Comparison of ENCODE assay signal across 13 cellular contexts in genomic region chr1:59560807-59561450, GRCh38.
DNase-seq lines count a peak whose midpoint lies in the region; ATAC-seq lines count a peak whose summit lies in the region.
"Had no signal": no experiment of that assay in that cellular context is flagged by ENCODE, and none has a peak within 500 bp of the region (broad histone marks: within the 10 kb centered on the region; RNA-seq: fewer than 3 reads in every experiment).

No MANE protein-coding gene starts in this region.

- peak overlapping the region; percentile 35 for H3K4me3 Mint-ChIP-seq in memory B cell

- H3K27ac Mint-ChIP-seq in memory B cell: peak overlapping the region; percentile 72
- H3K27ac Mint-ChIP-seq in activated naive CD4-positive, alpha-beta T cell treated with anti-CD3 and anti-CD28 coated beads, Interleukin-2, amount 50 U/mL, for 72 hours: no peak overlapping the region

- peaks cover 31% of the 10 kb centered on the region for H3K4me1 Mint-ChIP-seq in memory B cell

- peaks cover 4% of the 10 kb centered on the region for H3K9me3 Mint-ChIP-seq in memory B cell
- H3K9me3 Mint-ChIP-seq in activated naive CD4-positive, alpha-beta T cell treated with anti-CD3 and anti-CD28 coated beads, Interleukin-2, amount 50 U/mL, for 72 hours: peaks cover 9 to 12% of the 10 kb centered on the region in 2 donors

- H3K27me3 Mint-ChIP-seq in memory B cell: no peaks in the 10 kb centered on the region

- H3K36me3 Mint-ChIP-seq in memory B cell: peaks cover 27% of the 10 kb centered on the region
- H3K36me3 Mint-ChIP-seq in activated naive CD4-positive, alpha-beta T cell treated with anti-CD3 and anti-CD28 coated beads, Interleukin-2, amount 50 U/mL, for 72 hours: peaks cover 27 to 36% of the 10 kb centered on the region in 2 donors

- ATAC-seq in GM19035 (IDR thresholded peaks at IDR 0.05; ENCODE audit: unreplicated experiment) (peak; percentile 75), HG02610 (IDR thresholded peaks at IDR 0.05; ENCODE audit: unreplicated experiment) (peak; percentile 79), HG03521 (IDR thresholded peaks at IDR 0.05; ENCODE audit: unreplicated experiment) (peak; percentile 64), memory B cell (ENCODE audit: low read depth) (peak; percentile 82)
- ATAC-seq in activated naive CD4-positive, alpha-beta T cell treated with anti-CD3 and anti-CD28 coated beads, Interleukin-2, amount 50 U/mL, for 72 hours: no peak
- ATAC-seq: pancreas had no signal

- DNase-seq in memory B cell (ENCODE audit: low spot score in 2 of 2): peak in 1 of 2 donors; percentile 11
- no peak for DNase-seq in medulla oblongata (ENCODE audit: extremely low spot score)
- DNase-seq in activated naive CD4-positive, alpha-beta T cell treated with anti-CD3 and anti-CD28 coated beads, Interleukin-2, amount 50 U/mL, for 72 hours (ENCODE audit: low spot score in 2 of 2): no peak
- DNase-seq in NCI-H526 (lab: John Stamatoyannopoulos, UW): no peak
- DNase-seq in activated T-cell treated with anti-CD3 and anti-CD28 coated beads, Interleukin-2, amount 50 U/mL, for 1 hour: no peak
- DNase-seq: activated CD4-positive, alpha-beta T cell treated with anti-CD3 and anti-CD28 coated beads, Interleukin-2, amount 50 U/mL, for 1 hour; glutamatergic neuron; pancreas; SK-N-SH; stimulated activated CD4-positive, alpha-beta T cell treated with anti-CD3 and anti-CD28 coated beads, Interleukin-4, amount 100 ng/mL, for 4 hours had no signal

Comparison
In these comparisons a context has a peak if more than half of its experiments do, and no peak if none do; other contexts are left out.
1. ATAC-seq: peak in GM19035 (single experiment), HG02610 (single experiment), HG03521 (single experiment) and memory B cell (single experiment); none in activated naive CD4-positive, alpha-beta T cell treated with anti-CD3 and anti-CD28 coated beads, Interleukin-2, amount 50 U/mL, for 72 hours (0 of 2).